In genomic region chr5:175836741-175837729, GRCh38 we compare ENCODE assay signal across 20 cellular contexts. TPM values are rescaled to one million over a fixed set of nuclear protein-coding genes. Genes with fewer than 3 reads are reported as not detected.
A peak's percentile ranks its signal among the peaks of the same experiment; 100 is the strongest.
DNase-seq lines count a peak whose midpoint lies in the region; ATAC-seq and TF ChIP-seq lines count a peak whose summit lies in the region.
"Had no signal": no experiment of that assay in that cellular context is flagged by ENCODE, and none has a peak within 500 bp of the region (broad histone marks: within the 10 kb centered on the region; RNA-seq: fewer than 3 reads in every experiment).

No MANE protein-coding gene starts in this region.

- peaks cover 24% of the 10 kb centered on the region for H3K4me1 Mint-ChIP-seq in neural progenitor cell

- no peaks in the 10 kb centered on the region for H3K79me2 ChIP-seq in neural progenitor cell (ENCODE audit: low read depth)

- no peaks in the 10 kb centered on the region for H3K4me1 ChIP-seq in neural progenitor cell
- H3K4me1 ChIP-seq: BLaER1 treated with 17β-estradiol and CSF1 and Interleukin-3, amounts not matched to agents 10 nM and 100 nM; upper lobe of right lung had no signal

- H3F3A ChIP-seq in neural progenitor cell (ENCODE audit: low read depth), result no peaks in the 10 kb centered on the region

- no peak overlapping the region for H3K4me2 ChIP-seq in neural progenitor cell
- H3K4me2 ChIP-seq: BLaER1 treated with 17β-estradiol and CSF1 and Interleukin-3, amounts not matched to agents 10 nM and 100 nM had no signal

- peaks cover 3% of the 10 kb centered on the region for H3K9me3 Mint-ChIP-seq in neural progenitor cell
- H3K9me3 Mint-ChIP-seq: activated naive CD4-positive, alpha-beta T cell treated with anti-CD3 and anti-CD28 coated beads for 36 hours had no signal

- no peak overlapping the region for H2AFZ ChIP-seq in neural progenitor cell (replicated peaks)

- H3K4me3 ChIP-seq in neural progenitor cell (no peak overlapping the region), foreskin fibroblast (ENCODE audit: low read depth in 1 of 2, low read length in 2 of 2) (no peak overlapping the region)
- H3K4me3 ChIP-seq: BLaER1 treated with 17β-estradiol and CSF1 and Interleukin-3, amounts not matched to agents 10 nM and 100 nM; upper lobe of right lung had no signal

- no peak overlapping the region for H3K4me3 Mint-ChIP-seq in neural progenitor cell
- H3K4me3 Mint-ChIP-seq: activated naive CD4-positive, alpha-beta T cell treated with anti-CD3 and anti-CD28 coated beads for 36 hours had no signal

- DNase-seq in NCI-H1417 (lab: John Stamatoyannopoulos, UW) (peak; percentile 13 to 98 (median 89)), NCI-H1417 treated with DMSO at 0.1 percent for 48 hours (lab: John Stamatoyannopoulos, UW) (no peak), NCI-H2081 (lab: John Stamatoyannopoulos, UW) (peak; percentile 90 to 97), NCI-H774 (lab: John Stamatoyannopoulos, UW) (peak; percentile 59), neural progenitor cell (ENCODE audit: low spot score) (no peak), Ammon's horn (ENCODE audit: low spot score) (no peak), foreskin fibroblast (no peak)
- DNase-seq: activated naive CD4-positive, alpha-beta T cell treated with anti-CD3 and anti-CD28 coated beads for 36 hours; IMR-90; left colon; midbrain; MM.1S; NCI-H510A treated with DMSO at 0.1 percent for 48 hours; stimulated activated naive CD4-positive, alpha-beta T cell treated with Interleukin-2 at 50 U/mL for 16 hours; upper lobe of right lung had no signal

- H3K36me3 Mint-ChIP-seq in neural progenitor cell, result no peaks in the 10 kb centered on the region

- peaks cover 7% of the 10 kb centered on the region for H3K9me3 ChIP-seq in neural progenitor cell (ENCODE audit: low read depth)
- H3K9me3 ChIP-seq: upper lobe of right lung had no signal

- peaks cover 4% of the 10 kb centered on the region for H3K27me3 Mint-ChIP-seq in neural progenitor cell (ENCODE audit: insufficient read depth, low read depth)

- no peak for ATAC-seq in GM18870 (IDR thresholded peaks at IDR 0.05; ENCODE audit: unreplicated experiment)
- ATAC-seq: left colon, upper lobe of right lung had no signal

- no peaks in the 10 kb centered on the region for H3K27me3 ChIP-seq in neural progenitor cell
- H3K27me3 ChIP-seq: BLaER1 treated with 17β-estradiol and CSF1 and Interleukin-3, amounts not matched to agents 10 nM and 100 nM; upper lobe of right lung had no signal

- H3K27ac Mint-ChIP-seq in neural progenitor cell, result peak overlapping the region; percentile 28
- H3K27ac Mint-ChIP-seq: activated naive CD4-positive, alpha-beta T cell treated with anti-CD3 and anti-CD28 coated beads for 36 hours had no signal

- no peak for TF ChIP-seq CTCF in neural progenitor cell (IDR thresholded peaks at IDR 0.05)
- no peak for TF ChIP-seq CTCF in foreskin fibroblast (IDR thresholded peaks at IDR 0.05; ENCODE audit: low read depth, low read length)

- no peak overlapping the region for H3K27ac ChIP-seq in neural progenitor cell
- H3K27ac ChIP-seq: 22Rv1; BLaER1 treated with 17β-estradiol and CSF1 and Interleukin-3, amounts not matched to agents 10 nM and 100 nM; upper lobe of right lung had no signal

- H3K36me3 ChIP-seq in neural progenitor cell, result no peaks in the 10 kb centered on the region
- H3K36me3 ChIP-seq: BLaER1 treated with 17β-estradiol and CSF1 and Interleukin-3, amounts not matched to agents 10 nM and 100 nM; upper lobe of right lung had no signal

- no peaks in the 10 kb centered on the region for H4K20me1 ChIP-seq in neural progenitor cell (ENCODE audit: low read depth)
- H4K20me1 ChIP-seq: BLaER1 treated with 17β-estradiol and CSF1 and Interleukin-3, amounts not matched to agents 10 nM and 100 nM had no signal

- H3K9ac ChIP-seq in neural progenitor cell, result no peak overlapping the region
- H3K9ac ChIP-seq: BLaER1 treated with 17β-estradiol and CSF1 and Interleukin-3, amounts not matched to agents 10 nM and 100 nM had no signal

RNA-seq across cellular contexts. Expression of gene CPLX2, which starts 34.3 kb away (rescaled TPM):
- total RNA-seq in neural progenitor cell (ENCODE audit: low replicate concordance), result 0.06 TPM in 1 of 2 replicates, not detected in the other
- total RNA-seq: activated naive CD4-positive, alpha-beta T cell treated with anti-CD3 and anti-CD28 coated beads for 36 hours; fibroblast of villous mesenchyme; IMR-90; RPMI7951; upper lobe of right lung had no signal

Comparison
In these comparisons a context has a peak if more than half of its experiments do, and no peak if none do; other contexts are left out.
1. DNase-seq: peak in NCI-H1417 (3 of 3), NCI-H2081 (2 of 2) and NCI-H774 (single experiment); none in NCI-H1417 treated with DMSO at 0.1 percent for 48 hours (single experiment), neural progenitor cell (single experiment), Ammon's horn (single experiment) and foreskin fibroblast (0 of 2).